1 cellular context compared by ENCODE assay signal in the genomic region with DNA sequence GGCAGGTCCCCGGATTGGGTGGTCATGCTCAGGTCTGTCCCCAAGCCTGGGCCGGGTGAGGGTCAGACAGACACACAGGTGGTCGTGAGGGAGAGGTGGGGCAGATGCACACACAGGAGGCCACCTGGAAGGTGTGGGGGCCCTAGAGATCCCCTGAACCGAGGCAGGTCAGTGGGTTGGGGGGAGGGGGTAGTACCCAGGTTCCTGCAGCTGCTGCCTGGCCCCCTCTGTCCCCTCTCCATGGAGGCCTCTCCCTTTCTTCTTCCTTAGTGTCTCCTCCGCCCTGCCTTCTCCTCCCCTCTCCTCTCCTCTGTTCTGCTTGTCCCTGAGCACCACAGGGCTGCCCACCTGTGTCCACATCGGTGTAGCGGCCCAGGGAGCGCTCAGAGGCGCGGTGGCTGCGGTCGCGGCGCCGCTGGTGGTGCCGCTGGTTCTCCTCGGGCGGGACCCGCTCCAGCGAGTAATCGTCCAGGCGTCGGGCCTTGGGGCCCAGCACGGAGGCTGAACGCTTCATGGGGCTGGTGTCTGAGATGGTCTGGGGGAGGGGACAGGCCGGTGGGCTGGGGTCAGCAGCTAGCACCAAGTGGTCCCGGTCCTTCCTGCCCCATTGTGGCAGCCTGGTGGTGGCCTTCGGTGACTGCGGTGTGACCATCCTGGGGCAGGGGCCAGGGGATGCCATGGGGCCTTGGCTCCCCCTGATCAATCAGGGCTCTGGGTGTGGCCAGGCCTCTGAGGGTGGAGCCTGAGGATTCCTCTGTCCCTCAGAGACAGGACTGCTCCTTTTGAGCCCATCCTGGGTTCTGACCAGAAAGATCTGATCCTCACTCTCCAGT.
TF ChIP-seq lines count a peak whose summit lies in the region.

No MANE protein-coding gene starts in this region.

TF ChIP-seq in K562, 482 proteins besides CTCF, POLR2A, EP300 and RAD21:
- TF ChIP-seq SNIP1 (IDR thresholded peaks at IDR 0.05; ENCODE audit: low read depth) (no peak), ZBTB33 (CRISPR knock-in tag; IDR thresholded peaks at IDR 0.05) (peak; percentile 88)
